Comparison of ENCODE assay signal across 9 cellular contexts in the genomic region with DNA sequence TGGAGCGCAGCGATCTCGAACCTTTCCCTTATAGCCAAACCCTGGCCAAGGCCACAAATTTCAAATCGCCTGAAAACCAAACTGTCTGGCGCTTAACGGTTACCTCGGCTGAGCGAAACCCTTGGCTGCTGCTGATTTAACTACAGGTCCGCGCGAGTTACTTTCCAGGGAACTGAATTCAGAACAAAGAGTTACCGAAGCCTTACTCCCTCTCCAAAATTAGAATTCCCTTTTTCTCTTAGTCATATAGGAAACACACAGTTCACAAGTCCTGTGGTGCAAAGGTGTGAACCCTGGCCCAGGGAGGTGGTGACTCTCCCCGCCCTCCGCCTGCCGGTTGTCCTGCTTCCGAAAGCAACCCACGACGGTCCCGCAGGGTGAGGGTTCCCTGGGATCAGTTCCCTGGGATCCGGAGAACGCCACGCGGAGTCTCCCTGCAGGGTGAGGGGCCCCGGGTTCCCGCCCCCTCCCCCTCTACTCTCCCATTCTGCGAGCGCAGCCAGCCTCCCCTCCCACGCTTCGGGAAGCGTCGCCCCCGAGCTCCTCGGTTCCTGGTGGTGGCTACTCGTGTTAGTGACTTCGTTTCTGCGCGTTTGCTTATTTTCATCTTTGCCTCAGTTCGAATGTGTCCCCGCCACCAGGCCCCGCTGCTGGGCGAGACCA. TPM values are rescaled to one million over a fixed set of nuclear protein-coding genes. Genes with fewer than 3 reads are reported as not detected.
DNase-seq lines count a peak whose midpoint lies in the region; ATAC-seq and TF ChIP-seq lines count a peak whose summit lies in the region.
"Had no signal": no experiment of that assay in that cellular context is flagged by ENCODE, and none has a peak within 500 bp of the region (broad histone marks: within the 10 kb centered on the region; RNA-seq: fewer than 3 reads in every experiment).

No MANE protein-coding gene starts in this region.

- ATAC-seq in CD4-positive, alpha-beta T cell (ENCODE audit: poor library complexity), result peak; percentile 15
- peak; percentile 19 to 44 for ATAC-seq in activated T-cell treated with anti-CD3 and anti-CD28 coated beads, Interleukin-2, amount 50 U/mL, for 4 hours
- ATAC-seq in sciatic nerve (peak; percentile 13), GM19328 (IDR thresholded peaks at IDR 0.05; ENCODE audit: unreplicated experiment) (no peak)

- peak in 1 of 10 experiments; percentile 3 for DNase-seq in CD4-positive, alpha-beta T cell
- DNase-seq in H7 (peak; percentile 74), left ventricle myocardium inferior (no peak), sciatic nerve (ENCODE audit: low spot score) (no peak), C1 segment of cervical spinal cord (lab: John Stamatoyannopoulos, UW) (no peak), cerebellar nuclear complex (lab: John Stamatoyannopoulos, UW) (no peak)
- no peak for DNase-seq in activated T-cell treated with anti-CD3 and anti-CD28 coated beads, Interleukin-2, amount 50 U/mL, for 4 hours

- no peak for TF ChIP-seq CTCF in CD4-positive, alpha-beta T cell (IDR thresholded peaks at IDR 0.05)
- no peak for TF ChIP-seq CTCF in left ventricle myocardium inferior (IDR thresholded peaks at IDR 0.05; ENCODE audit: borderline replicate concordance)

- no peaks in the 10 kb centered on the region for H3K9me3 Mint-ChIP-seq in CD4-positive, alpha-beta T cell
- H3K9me3 Mint-ChIP-seq in activated T-cell treated with anti-CD3 and anti-CD28 coated beads, Interleukin-2, amount 50 U/mL, for 4 hours, result no peaks in the 10 kb centered on the region

- H3K4me1 Mint-ChIP-seq in CD4-positive, alpha-beta T cell (ENCODE audit: low read depth), result peaks cover 19% of the 10 kb centered on the region
- peaks cover 29% of the 10 kb centered on the region for H3K4me1 Mint-ChIP-seq in activated T-cell treated with anti-CD3 and anti-CD28 coated beads, Interleukin-2, amount 50 U/mL, for 4 hours (ENCODE audit: low read depth)

- H3K27me3 Mint-ChIP-seq in CD4-positive, alpha-beta T cell, result peaks cover 57% of the 10 kb centered on the region
- H3K27me3 Mint-ChIP-seq in activated T-cell treated with anti-CD3 and anti-CD28 coated beads, Interleukin-2, amount 50 U/mL, for 4 hours (ENCODE audit: low read depth), result peaks cover 60% of the 10 kb centered on the region

- H3K4me1 ChIP-seq in left ventricle myocardium inferior, result peaks cover 36% of the 10 kb centered on the region

- CTCF ChIA-PET in CD4-positive, alpha-beta T cell (lab: Charles Lee), result interaction anchor here (0.7 kb wide), 1 partner anchor 37 kb away, joined by 4 read pairs; no protein-coding TSS in a partner anchor

- H3K36me3 Mint-ChIP-seq in CD4-positive, alpha-beta T cell (ENCODE audit: low read depth), result peaks cover 7% of the 10 kb centered on the region
- peaks cover 6% of the 10 kb centered on the region for H3K36me3 Mint-ChIP-seq in activated T-cell treated with anti-CD3 and anti-CD28 coated beads, Interleukin-2, amount 50 U/mL, for 4 hours (ENCODE audit: insufficient read depth)

- peaks cover 53% of the 10 kb centered on the region for H3K27me3 ChIP-seq in CD4-positive, alpha-beta T cell (ENCODE audit: control insufficient read depth, insufficient read depth, low read length)
- peaks cover 51% of the 10 kb centered on the region for H3K27me3 ChIP-seq in H7 (ENCODE audit: control insufficient read depth, insufficient read depth, low read length)
- peaks cover 76% of the 10 kb centered on the region for H3K27me3 ChIP-seq in left ventricle myocardium inferior (ENCODE audit: low read depth)

- no peaks in the 10 kb centered on the region for H3K36me3 ChIP-seq in H7 (replicated peaks; ENCODE audit: control insufficient read depth, insufficient read depth, low read length)
- H3K36me3 ChIP-seq in left ventricle myocardium inferior, result peaks cover 3% of the 10 kb centered on the region

- peak overlapping the region; percentile 48 for H3K4me3 ChIP-seq in H7 (ENCODE audit: insufficient read depth, low read depth, low read length)
- H3K4me3 ChIP-seq in left ventricle myocardium inferior, result peak overlapping the region; percentile 73

- intact Hi-C loops in CD4-positive, alpha-beta T cell (cut with DNase I, micrococcal nuclease), result no loop called here
- intact Hi-C loops in left ventricle myocardium inferior (cut with micrococcal nuclease) (no loop called here), sciatic nerve (cut with DNase I) (no loop called here)

- no peak overlapping the region for H3K27ac Mint-ChIP-seq in CD4-positive, alpha-beta T cell

- peak overlapping the region; percentile 84 for H3K4me3 Mint-ChIP-seq in CD4-positive, alpha-beta T cell
- H3K4me3 Mint-ChIP-seq in activated T-cell treated with anti-CD3 and anti-CD28 coated beads, Interleukin-2, amount 50 U/mL, for 4 hours, result peak overlapping the region; percentile 73

- POLR2A ChIA-PET in CD4-positive, alpha-beta T cell (lab: Charles Lee), result interaction anchor here (0.8 kb wide), 1 partner anchor 631 kb away, joined by 3 read pairs; the partner anchor contains the start of gene BCLAF1

- H3K27ac ChIP-seq in CD4-positive, alpha-beta T cell (ENCODE audit: low read depth, low read length), result no peak overlapping the region
- no peak overlapping the region for H3K27ac ChIP-seq in left ventricle myocardium inferior (replicated peaks)

- H3K9me3 ChIP-seq in CD4-positive, alpha-beta T cell (ENCODE audit: control insufficient read depth, low read length), result no peaks in the 10 kb centered on the region
- H3K9me3 ChIP-seq in left ventricle myocardium inferior (replicated peaks), result no peaks in the 10 kb centered on the region

RNA-seq across cellular contexts. Expression of gene SLC35D3, which starts 1.1 kb away (rescaled TPM):
- not detected for total RNA-seq in CD4-positive, alpha-beta T cell
- 0.42 and 0.63 TPM in 2 replicates for total RNA-seq in H7 (2014; rRNA removed; shearing (Covaris generic))
- total RNA-seq in activated T-cell treated with anti-CD3 and anti-CD28 coated beads, Interleukin-2, amount 50 U/mL, for 4 hours, result not detected
- 0.08 TPM for total RNA-seq in left ventricle myocardium inferior
- total RNA-seq in sciatic nerve, result not detected
- total RNA-seq: LHCN-M2 had no signal
